15 cellular contexts compared by ENCODE assay signal in genomic region chr10:79103585-79103984, GRCh38. TPM values are rescaled to one million over a fixed set of nuclear protein-coding genes. Genes with fewer than 3 reads are reported as not detected.
DNase-seq lines count a peak whose midpoint lies in the region; ATAC-seq and TF ChIP-seq lines count a peak whose summit lies in the region.
"Had no signal": no experiment of that assay in that cellular context is flagged by ENCODE, and none has a peak within 500 bp of the region (broad histone marks: within the 10 kb centered on the region; RNA-seq: fewer than 3 reads in every experiment).

No MANE protein-coding gene starts in this region.

- H3K4me1 ChIP-seq in neuronal stem cell (ENCODE audit: control insufficient read depth in 2 of 2, insufficient read depth in 1 of 2, low read depth in 1 of 2, low read length in 2 of 2): peaks cover 25 to 27% of the 10 kb centered on the region in 2 donors
- H3K4me1 ChIP-seq in thyroid gland: peaks cover 89 to 100% of the 10 kb centered on the region in 2 donors

- no peak for DNase-seq in neuronal stem cell (ENCODE audit: low spot score)
- DNase-seq in thyroid gland: peak; percentile 66 to 68
- no peak for DNase-seq in activated T-helper 1 cell treated with anti-CD3 and anti-CD28 coated beads, Interleukin-12 subunit alpha, Interleukin-12 subunit beta, Interleukin-2, Interleukin-4 antibody, amounts not matched to agents 30 ng/mL and 10 ng/mL and 1 ng/mL, durations not matched to agents 14 hours and 24 hours and 36 hours (ENCODE audit: low spot score)
- no peak for DNase-seq in central memory CD4-positive, alpha-beta T cell
- no peak for DNase-seq in activated CD4-positive, alpha-beta T cell treated with anti-CD3 and anti-CD28 coated beads, Interleukin-2, amount 50 U/mL, for 1 hour
- DNase-seq: activated CD4-positive, alpha-beta T cell treated with anti-CD3 and anti-CD28 coated beads, Interleukin-2, amount 50 U/mL, for 48 hours; anterior cingulate cortex; CD4-positive, alpha-beta memory T cell; dorsolateral prefrontal cortex; testis had no signal

- no peak overlapping the region for H4K91ac ChIP-seq in neuronal stem cell (ENCODE audit: low read depth, low read length, poor library complexity)

- no peaks in the 10 kb centered on the region for H3K36me3 ChIP-seq in KOPT-K1 (ENCODE audit: insufficient read depth, low read length)
- H3K36me3 ChIP-seq in neuronal stem cell (replicated peaks in 1 of 2; ENCODE audit: control insufficient read depth in 2 of 2, insufficient read depth in 2 of 2, low read length in 2 of 2): peaks cover 0 to 2% of the 10 kb centered on the region in 2 donors
- H3K36me3 ChIP-seq in thyroid gland: no peaks in the 10 kb centered on the region

- H2BK5ac ChIP-seq in neuronal stem cell (ENCODE audit: low read length): peak overlapping the region; percentile 14

- no peak for ATAC-seq in GM19328 (IDR thresholded peaks at IDR 0.05; ENCODE audit: unreplicated experiment)

- no peak overlapping the region for H4K8ac ChIP-seq in neuronal stem cell (ENCODE audit: low read depth, low read length)

- H3K4ac ChIP-seq in neuronal stem cell (ENCODE audit: low read length): no peak overlapping the region

- TF ChIP-seq POLR2A in thyroid gland (IDR thresholded peaks at IDR 0.05): no peak

- no peak overlapping the region for H3K18ac ChIP-seq in neuronal stem cell (ENCODE audit: low read length)

- no peak overlapping the region for H2AK5ac ChIP-seq in neuronal stem cell (ENCODE audit: low read depth, low read length)

- intact Hi-C loops in dendritic cell treated with granulocyte-macrophage colony-stimulating factor and Interleukin-4, amounts not matched to agents 40 ng/mL and 50 ng/mL, for 4 days (cut with micrococcal nuclease): no loop called here
- intact Hi-C loops in thyroid gland (cut with DNase I): no loop called here
- intact Hi-C loops in activated T-helper 1 cell treated with anti-CD3 and anti-CD28 coated beads, Interleukin-12 subunit alpha, Interleukin-12 subunit beta, Interleukin-2, Interleukin-4 antibody, amounts not matched to agents 30 ng/mL and 10 ng/mL and 1 ng/mL, durations not matched to agents 14 hours and 24 hours and 36 hours (cut with micrococcal nuclease): no loop called here

- H3K79me1 ChIP-seq in neuronal stem cell (ENCODE audit: low read depth, low read length): peaks cover 33% of the 10 kb centered on the region

- no peak overlapping the region for H3K4me2 ChIP-seq in neuronal stem cell (ENCODE audit: insufficient read depth, low read length, poor library complexity, severe bottlenecking)

- H3K27ac Mint-ChIP-seq in dendritic cell treated with granulocyte-macrophage colony-stimulating factor and Interleukin-4, amounts not matched to agents 40 ng/mL and 50 ng/mL, for 4 days: peak overlapping the region; percentile 56
- no peak overlapping the region for H3K27ac Mint-ChIP-seq in activated T-helper 1 cell treated with anti-CD3 and anti-CD28 coated beads, Interleukin-12 subunit alpha, Interleukin-12 subunit beta, Interleukin-2, Interleukin-4 antibody, amounts not matched to agents 30 ng/mL and 10 ng/mL and 1 ng/mL, durations not matched to agents 14 hours and 24 hours and 36 hours
- H3K27ac Mint-ChIP-seq: memory B cell had no signal

- no peaks in the 10 kb centered on the region for H3K9me3 Mint-ChIP-seq in dendritic cell treated with granulocyte-macrophage colony-stimulating factor and Interleukin-4, amounts not matched to agents 40 ng/mL and 50 ng/mL, for 4 days
- H3K9me3 Mint-ChIP-seq in activated T-helper 1 cell treated with anti-CD3 and anti-CD28 coated beads, Interleukin-12 subunit alpha, Interleukin-12 subunit beta, Interleukin-2, Interleukin-4 antibody, amounts not matched to agents 30 ng/mL and 10 ng/mL and 1 ng/mL, durations not matched to agents 14 hours and 24 hours and 36 hours: no peaks in the 10 kb centered on the region
- H3K9me3 Mint-ChIP-seq: CD4-positive, alpha-beta memory T cell; memory B cell had no signal

- peaks cover 97% of the 10 kb centered on the region for H3K4me1 Mint-ChIP-seq in dendritic cell treated with granulocyte-macrophage colony-stimulating factor and Interleukin-4, amounts not matched to agents 40 ng/mL and 50 ng/mL, for 4 days (ENCODE audit: low read depth)
- no peaks in the 10 kb centered on the region for H3K4me1 Mint-ChIP-seq in activated T-helper 1 cell treated with anti-CD3 and anti-CD28 coated beads, Interleukin-12 subunit alpha, Interleukin-12 subunit beta, Interleukin-2, Interleukin-4 antibody, amounts not matched to agents 30 ng/mL and 10 ng/mL and 1 ng/mL, durations not matched to agents 14 hours and 24 hours and 36 hours (ENCODE audit: low read depth)

- H2BK12ac ChIP-seq in neuronal stem cell (ENCODE audit: low read length): no peak overlapping the region

- no peak overlapping the region for H3K9ac ChIP-seq in neuronal stem cell (ENCODE audit: low read depth, low read length, poor library complexity)

- peak overlapping the region; percentile 14 for H3K4me3 Mint-ChIP-seq in dendritic cell treated with granulocyte-macrophage colony-stimulating factor and Interleukin-4, amounts not matched to agents 40 ng/mL and 50 ng/mL, for 4 days
- no peak overlapping the region for H3K4me3 Mint-ChIP-seq in activated T-helper 1 cell treated with anti-CD3 and anti-CD28 coated beads, Interleukin-12 subunit alpha, Interleukin-12 subunit beta, Interleukin-2, Interleukin-4 antibody, amounts not matched to agents 30 ng/mL and 10 ng/mL and 1 ng/mL, durations not matched to agents 14 hours and 24 hours and 36 hours
- H3K4me3 Mint-ChIP-seq: memory B cell had no signal

- H3K14ac ChIP-seq in neuronal stem cell (ENCODE audit: low read length): peak overlapping the region; percentile 23

- H3K27me3 ChIP-seq in neuronal stem cell (ENCODE audit: control insufficient read depth in 3 of 3, insufficient read depth in 3 of 3, low read depth in 1 of 3, low read length in 3 of 3) (no peaks in the 10 kb centered on the region), thyroid gland (no peaks in the 10 kb centered on the region)
- H3K27me3 ChIP-seq: dorsolateral prefrontal cortex, SJSA1, testis had no signal

- H2BK120ac ChIP-seq in neuronal stem cell (ENCODE audit: low read depth, low read length): no peak overlapping the region

- WGBS in neuronal stem cell (ENCODE audit: extremely low coverage in 2 of 2, insufficient read length in 2 of 2, insufficient replicate concordance in 1 of 2), 2 donors: no CpG with 5 or more reads among the region's 8 CpGs
- 41 to 51% methylated on average over 5 to 8 of the region's 8 CpGs for WGBS in thyroid gland, 2 donors

- TF ChIP-seq CTCF in thyroid gland (IDR thresholded peaks at IDR 0.05): no peak

- H3K4me3 ChIP-seq in neuronal stem cell (ENCODE audit: low read length in 2 of 2) (no peak overlapping the region), thyroid gland (replicated peaks in 1 of 3) (no peak overlapping the region)
- H3K4me3 ChIP-seq: dorsolateral prefrontal cortex, SJSA1, testis had no signal

- H3K27ac ChIP-seq in KOPT-K1 (ENCODE audit: low read depth, low read length, poor library complexity, severe bottlenecking) (peak overlapping the region; percentile 58), neuronal stem cell (replicated peaks; ENCODE audit: low read length) (no peak overlapping the region), thyroid gland (peak overlapping the region; percentile 78 to 93 (median 89))
- H3K27ac ChIP-seq: SJSA1, testis had no signal

- H3K36me3 Mint-ChIP-seq in dendritic cell treated with granulocyte-macrophage colony-stimulating factor and Interleukin-4, amounts not matched to agents 40 ng/mL and 50 ng/mL, for 4 days (ENCODE audit: low read depth): peaks cover 16% of the 10 kb centered on the region
- no peaks in the 10 kb centered on the region for H3K36me3 Mint-ChIP-seq in activated T-helper 1 cell treated with anti-CD3 and anti-CD28 coated beads, Interleukin-12 subunit alpha, Interleukin-12 subunit beta, Interleukin-2, Interleukin-4 antibody, amounts not matched to agents 30 ng/mL and 10 ng/mL and 1 ng/mL, durations not matched to agents 14 hours and 24 hours and 36 hours (ENCODE audit: low read depth)
- H3K36me3 Mint-ChIP-seq: CD4-positive, alpha-beta memory T cell; memory B cell had no signal

- no peak overlapping the region for H2AFZ ChIP-seq in neuronal stem cell (ENCODE audit: low read length)

- peaks cover 3% of the 10 kb centered on the region for H3K27me3 Mint-ChIP-seq in dendritic cell treated with granulocyte-macrophage colony-stimulating factor and Interleukin-4, amounts not matched to agents 40 ng/mL and 50 ng/mL, for 4 days
- H3K27me3 Mint-ChIP-seq in activated T-helper 1 cell treated with anti-CD3 and anti-CD28 coated beads, Interleukin-12 subunit alpha, Interleukin-12 subunit beta, Interleukin-2, Interleukin-4 antibody, amounts not matched to agents 30 ng/mL and 10 ng/mL and 1 ng/mL, durations not matched to agents 14 hours and 24 hours and 36 hours (ENCODE audit: insufficient read depth): no peaks in the 10 kb centered on the region
- H3K27me3 Mint-ChIP-seq: CD4-positive, alpha-beta memory T cell had no signal

- H3K23ac ChIP-seq in neuronal stem cell (ENCODE audit: low read depth, low read length, poor library complexity): no peak overlapping the region

- no peak overlapping the region for H2BK15ac ChIP-seq in neuronal stem cell (ENCODE audit: low read length)

- H3K9me3 ChIP-seq in KOPT-K1 (ENCODE audit: insufficient read depth, low read length, poor library complexity, severe bottlenecking): no peaks in the 10 kb centered on the region
- no peaks in the 10 kb centered on the region for H3K9me3 ChIP-seq in neuronal stem cell (replicated peaks in 1 of 2; ENCODE audit: control insufficient read depth in 2 of 2, insufficient read depth in 1 of 2, low read depth in 1 of 2, low read length in 2 of 2)
- H3K9me3 ChIP-seq in thyroid gland: no peaks in the 10 kb centered on the region
- H3K9me3 ChIP-seq: SJSA1, testis had no signal

RNA-seq across cellular contexts. Expression of gene ZMIZ1, which starts 34.8 kb away (rescaled TPM):
- 21.6 TPM for polyA plus RNA-seq in neuronal stem cell (2013, experiment 1 of 2)
- 24.3 TPM for polyA plus RNA-seq in neuronal stem cell (2013, experiment 2 of 2)
- total RNA-seq in thyroid gland: 100 to 1,000 TPM in 2 of 4 donors, 10 to 100 TPM in 2; 59.9 to 128 (median 94.4) TPM
- total RNA-seq in activated T-helper 1 cell treated with anti-CD3 and anti-CD28 coated beads, Interleukin-12 subunit alpha, Interleukin-12 subunit beta, Interleukin-2, Interleukin-4 antibody, amounts not matched to agents 30 ng/mL and 10 ng/mL and 1 ng/mL, durations not matched to agents 14 hours and 24 hours and 36 hours: 67.6 and 67.8 TPM in 2 replicates

Comparison
In these comparisons a context has a peak if more than half of its experiments do, and no peak if none do; other contexts are left out.
1. DNase-seq: peak in thyroid gland (2 of 2); none in neuronal stem cell (single experiment), activated T-helper 1 cell treated with anti-CD3 and anti-CD28 coated beads, Interleukin-12 subunit alpha, Interleukin-12 subunit beta, Interleukin-2, Interleukin-4 antibody, amounts not matched to agents 30 ng/mL and 10 ng/mL and 1 ng/mL, durations not matched to agents 14 hours and 24 hours and 36 hours (single experiment), central memory CD4-positive, alpha-beta T cell (single experiment) and activated CD4-positive, alpha-beta T cell treated with anti-CD3 and anti-CD28 coated beads, Interleukin-2, amount 50 U/mL, for 1 hour (single experiment).